Comparison of ENCODE assay signal across 27 cellular contexts in genomic region chr1:156347337-156347736, GRCh38. TPM values are rescaled to one million over a fixed set of nuclear protein-coding genes. Genes with fewer than 3 reads are reported as not detected.
A peak's percentile ranks its signal among the peaks of the same experiment; 100 is the strongest.
DNase-seq lines count a peak whose midpoint lies in the region; ATAC-seq and TF ChIP-seq lines count a peak whose summit lies in the region.
"Had no signal": no experiment of that assay in that cellular context is flagged by ENCODE, and none has a peak within 500 bp of the region (broad histone marks: within the 10 kb centered on the region; RNA-seq: fewer than 3 reads in every experiment).

No MANE protein-coding gene starts in this region.

- 95% methylated on average over 3 of the region's 4 CpGs for WGBS in mesenchymal stem cell

- no peak overlapping the region for H2AK5ac ChIP-seq in mesenchymal stem cell (ENCODE audit: low read length, severe bottlenecking)

- no peak overlapping the region for H3K14ac ChIP-seq in mesenchymal stem cell (ENCODE audit: low read length in 2 of 2)

- in situ Hi-C loops in HAP-1 (cut with MboI; ENCODE audit: low sequenced_read_pairs), result no loop called here

- H2BK120ac ChIP-seq in mesenchymal stem cell (ENCODE audit: low read depth, low read length), result no peak overlapping the region

- H3K23ac ChIP-seq in mesenchymal stem cell (ENCODE audit: low read length in 2 of 2), result no peak overlapping the region

- H3K36me3 ChIP-seq in BJ (ENCODE audit: control insufficient read depth, insufficient read depth, low read length) (no peaks in the 10 kb centered on the region), mesenchymal stem cell (ENCODE audit: control insufficient read depth in 1 of 2, insufficient read depth in 2 of 2, low read depth in 1 of 2, low read length in 2 of 2) (no peaks in the 10 kb centered on the region), HAP-1 (replicated peaks) (no peaks in the 10 kb centered on the region)
- H3K36me3 ChIP-seq: gastrocnemius medialis, SJSA1, tibial artery had no signal

- ATAC-seq in HG02588 (IDR thresholded peaks at IDR 0.05; ENCODE audit: unreplicated experiment), result no peak
- ATAC-seq in HG03521 (IDR thresholded peaks at IDR 0.05; ENCODE audit: unreplicated experiment), result no peak
- ATAC-seq: gastrocnemius medialis; left ventricle myocardium superior; sciatic nerve; stimulated activated naive CD8-positive, alpha-beta T cell treated with anti-CD3 and anti-CD28 coated beads, Interleukin-15, amount 100 ng/mL, for 72 hours had no signal

- no peak overlapping the region for H2AFZ ChIP-seq in mesenchymal stem cell (ENCODE audit: low read depth, low read length)

- no peaks in the 10 kb centered on the region for H3K4me1 ChIP-seq in mesenchymal stem cell (ENCODE audit: control insufficient read depth, insufficient read depth, low read depth, low read length)
- peaks cover 6% of the 10 kb centered on the region; the same call in 1 of the 2 replicates for H3K4me1 ChIP-seq in HAP-1
- H3K4me1 ChIP-seq: gastrocnemius medialis, SJSA1, tibial artery had no signal

- POLR2A ChIA-PET in BJ (lab: Charles Lee), result interaction anchor here (0.6 kb wide), 1 partner anchor 52 kb away, joined by 5 read pairs; the partner anchor contains the start of gene GLMP

- DNase-seq in BJ (ENCODE audit: low read depth), result peak; percentile 84
- peak; percentile 56 for DNase-seq in RPMI7951 (ENCODE audit: low read depth)
- peak; percentile 51 for DNase-seq in epidermal melanocyte (ENCODE audit: insufficient read length, low spot score)
- no peak for DNase-seq in mesenchymal stem cell
- DNase-seq in NOMO-1 treated with DMSO at 0.1 percent for 48 hours (lab: John Stamatoyannopoulos, UW; ENCODE audit: unreplicated experiment), result no peak
- DNase-seq in HAP-1 (ENCODE audit: low spot score in 2 of 2), result no peak
- DNase-seq: activated CD4-positive, alpha-beta T cell treated with anti-CD3 and anti-CD28 coated beads for 1 hour; activated CD8-positive, alpha-beta memory T cell treated with anti-CD3 and anti-CD28 coated beads for 24 hours; activated naive CD4-positive, alpha-beta T cell treated with Interleukin-2 at 50 U/mL for 16 hours; activated T-cell treated with anti-CD3 and anti-CD28 coated beads, Interleukin-2, amount 50 U/mL, for 1 hour; CD4-positive, CD25-positive, alpha-beta regulatory T cell; dorsolateral prefrontal cortex; gastrocnemius medialis; Karpas-422; left ventricle myocardium superior; midbrain; NCI-H69; stimulated activated CD4-positive, alpha-beta T cell treated with anti-CD3 and anti-CD28 coated beads, Interleukin-15, amount 100 ng/mL, for 24 hours; stimulated activated naive CD8-positive, alpha-beta T cell treated with anti-CD3 and anti-CD28 coated beads, Interleukin-15, amount 100 ng/mL, for 72 hours; tibial artery had no signal

- TF ChIP-seq CTCF in BJ (IDR thresholded peaks at IDR 0.05; ENCODE audit: insufficient read depth, low read depth, low read length), result no peak

- H3K9ac ChIP-seq in mesenchymal stem cell (ENCODE audit: low read length), result peak overlapping the region; percentile 55

- H3K27me3 ChIP-seq in BJ (ENCODE audit: control insufficient read depth, insufficient read depth, low read length) (no peaks in the 10 kb centered on the region; the same call in 1 of the 2 replicates), mesenchymal stem cell (ENCODE audit: control insufficient read depth in 1 of 2, insufficient read depth in 1 of 2, low read length in 2 of 2) (peaks cover 0 to 26% of the 10 kb centered on the region in 2 experiments), HAP-1 (ENCODE audit: low read depth) (peaks cover 6% of the 10 kb centered on the region; the same call in 1 of the 2 replicates)
- H3K27me3 ChIP-seq: gastrocnemius medialis had no signal

- no peak overlapping the region for H2BK12ac ChIP-seq in mesenchymal stem cell (ENCODE audit: low read length in 2 of 2)

- no peak overlapping the region for H4K91ac ChIP-seq in mesenchymal stem cell (ENCODE audit: low read length)

- no peak overlapping the region for H2BK15ac ChIP-seq in mesenchymal stem cell (ENCODE audit: low read depth, poor library complexity, severe bottlenecking)

- no peak overlapping the region for H4K8ac ChIP-seq in mesenchymal stem cell (ENCODE audit: low read length)

- no peak overlapping the region for H3K4me2 ChIP-seq in mesenchymal stem cell (ENCODE audit: low read length, poor library complexity, severe bottlenecking)

- no peaks in the 10 kb centered on the region for H3K79me1 ChIP-seq in mesenchymal stem cell (replicated peaks; ENCODE audit: low read length, poor library complexity, severe bottlenecking)

- no peak overlapping the region for H3K18ac ChIP-seq in mesenchymal stem cell (ENCODE audit: low read depth in 1 of 2, low read length in 2 of 2)

- H2BK5ac ChIP-seq in mesenchymal stem cell (ENCODE audit: low read depth, low read length, poor library complexity, severe bottlenecking), result no peak overlapping the region

- CTCF ChIA-PET in BJ (lab: Yijun Ruan, JAX), result interaction anchor here (1.1 to 3.0 kb wide), 6 partner anchors 9 to 28 kb away, joined by 3 to 28 read pairs (median 4); no protein-coding TSS in a partner anchor

- no peak overlapping the region for H3K4ac ChIP-seq in mesenchymal stem cell (ENCODE audit: low read depth in 1 of 2, low read length in 2 of 2)

- H3K4me3 ChIP-seq in BJ (ENCODE audit: low read depth, low read length) (no peak overlapping the region), mesenchymal stem cell (ENCODE audit: insufficient read depth in 1 of 2, low read depth in 1 of 2, low read length in 2 of 2) (peak overlapping the region in 1 of 2 experiments; percentile 38), HAP-1 (no peak overlapping the region)
- H3K4me3 ChIP-seq: dorsolateral prefrontal cortex, gastrocnemius medialis, SJSA1, tibial artery had no signal

- no peaks in the 10 kb centered on the region for H3K9me3 ChIP-seq in mesenchymal stem cell (ENCODE audit: control insufficient read depth, low read length)
- H3K9me3 ChIP-seq in HAP-1, result no peaks in the 10 kb centered on the region
- H3K9me3 ChIP-seq: gastrocnemius medialis, SJSA1, tibial artery had no signal

- no peak overlapping the region for H3K27ac ChIP-seq in mesenchymal stem cell (ENCODE audit: low read length, poor library complexity, severe bottlenecking)
- H3K27ac ChIP-seq: dorsolateral prefrontal cortex, gastrocnemius medialis, SJSA1, tibial artery had no signal

RNA-seq across cellular contexts. Expression of gene TSACC, which starts 9.0 kb away (rescaled TPM):
- 0.52 and 0.59 TPM in 2 replicates for polyA plus RNA-seq in BJ (2011; rRNA removed)
- polyA minus RNA-seq in BJ (2011; rRNA and poly(A)+ RNA removed), result not detected in 2 replicates
- total RNA-seq in RPMI7951 (2014; rRNA removed; shearing (Covaris generic)), result not detected in 2 replicates
- 0.51 TPM for polyA plus RNA-seq in mesenchymal stem cell (2013, experiment 1 of 2)
- polyA plus RNA-seq in mesenchymal stem cell (2013, experiment 2 of 2), result 0.38 TPM
- total RNA-seq: CD4-positive, CD25-positive, alpha-beta regulatory T cell; G401; gastrocnemius medialis; left ventricle myocardium superior; posterior vena cava; sciatic nerve; SJSA1 had no signal

RNA-seq across cellular contexts. Expression of gene CCT3, which starts 9.2 kb away (rescaled TPM):
- 275 and 299 TPM in 2 replicates for polyA plus RNA-seq in BJ (2011; rRNA removed)
- polyA minus RNA-seq in BJ (2011; rRNA and poly(A)+ RNA removed), result 131 and 209 TPM in 2 replicates
- total RNA-seq in RPMI7951 (2014; rRNA removed; shearing (Covaris generic)), result 455 and 483 TPM in 2 replicates
- polyA plus RNA-seq in mesenchymal stem cell (2013, experiment 1 of 2), result 157 TPM
- polyA plus RNA-seq in mesenchymal stem cell (2013, experiment 2 of 2), result 151 TPM

RNA-seq across cellular contexts. Expression of gene RHBG, which starts 21.7 kb away (rescaled TPM):
- not detected in 2 replicates for polyA plus RNA-seq in BJ (2011; rRNA removed)
- not detected in 2 replicates for polyA minus RNA-seq in BJ (2011; rRNA and poly(A)+ RNA removed)
- total RNA-seq in RPMI7951 (2014; rRNA removed; shearing (Covaris generic)), result not detected in 2 replicates
- polyA plus RNA-seq in mesenchymal stem cell (2013, experiment 1 of 2), result 0.06 TPM
- 0.10 TPM for polyA plus RNA-seq in mesenchymal stem cell (2013, experiment 2 of 2)
- total RNA-seq: CD4-positive, CD25-positive, alpha-beta regulatory T cell; endothelial cell of umbilical vein; gastrocnemius medialis; left ventricle myocardium superior; posterior vena cava; sciatic nerve; SJSA1 had no signal
- polyA plus RNA-seq: CD4-positive, CD25-positive, alpha-beta regulatory T cell; endothelial cell of umbilical vein had no signal

RNA-seq across cellular contexts. Expression of gene VHLL, which starts 48.2 kb away (rescaled TPM):
- polyA plus RNA-seq in BJ (2011; rRNA removed), result not detected in 2 replicates
- polyA minus RNA-seq in BJ (2011; rRNA and poly(A)+ RNA removed), result not detected in 2 replicates
- not detected in 2 replicates for total RNA-seq in RPMI7951 (2014; rRNA removed; shearing (Covaris generic))
- not detected for polyA plus RNA-seq in mesenchymal stem cell (2013, experiment 1 of 2)
- polyA plus RNA-seq in mesenchymal stem cell (2013, experiment 2 of 2), result not detected
- total RNA-seq: CD4-positive, CD25-positive, alpha-beta regulatory T cell; G401; gastrocnemius medialis; left ventricle myocardium superior; posterior vena cava; sciatic nerve; SJSA1 had no signal
- polyA plus RNA-seq: CD4-positive, CD25-positive, alpha-beta regulatory T cell; endothelial cell of umbilical vein had no signal

RNA-seq across cellular contexts. Expression of gene GLMP, which starts 51.9 kb away (rescaled TPM):
- 31.9 and 41.1 TPM in 2 replicates for polyA plus RNA-seq in BJ (2011; rRNA removed)
- 13.9 and 23.6 TPM in 2 replicates for polyA minus RNA-seq in BJ (2011; rRNA and poly(A)+ RNA removed)
- 55.8 and 70.2 TPM in 2 replicates for total RNA-seq in RPMI7951 (2014; rRNA removed; shearing (Covaris generic))
- polyA plus RNA-seq in mesenchymal stem cell (2013, experiment 1 of 2), result 160 TPM
- polyA plus RNA-seq in mesenchymal stem cell (2013, experiment 2 of 2), result 165 TPM

Comparison
In these comparisons a context has a peak if more than half of its experiments do, and no peak if none do; other contexts are left out.
1. DNase-seq: peak in BJ (single experiment), RPMI7951 (single experiment) and epidermal melanocyte (single experiment); none in mesenchymal stem cell (single experiment), NOMO-1 treated with DMSO at 0.1 percent for 48 hours (single experiment) and HAP-1 (0 of 2).